In the genomic region with DNA sequence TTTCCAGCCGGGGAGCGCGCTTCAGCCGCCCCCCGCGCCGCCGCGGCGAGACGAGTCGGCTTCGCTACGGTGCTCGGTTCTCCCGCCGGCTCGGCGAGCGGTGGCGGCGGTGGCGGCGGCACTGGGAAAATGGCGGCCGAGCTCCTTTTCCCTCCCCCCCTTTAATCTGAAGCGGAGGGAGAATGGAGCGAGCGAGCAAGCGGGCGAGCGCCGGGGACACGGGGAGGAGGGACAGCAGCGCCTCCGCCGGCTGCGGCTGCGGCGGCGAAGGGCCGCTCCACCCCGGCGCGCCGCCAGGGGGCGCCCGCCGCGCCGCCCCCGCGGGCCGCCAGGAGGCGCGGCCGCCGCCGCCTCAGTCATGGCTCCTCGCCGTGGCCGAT, we compare ENCODE assay signal across 8 cellular contexts.
DNase-seq lines count a peak whose midpoint lies in the region; ATAC-seq and TF ChIP-seq lines count a peak whose summit lies in the region.

A gene with protein sequence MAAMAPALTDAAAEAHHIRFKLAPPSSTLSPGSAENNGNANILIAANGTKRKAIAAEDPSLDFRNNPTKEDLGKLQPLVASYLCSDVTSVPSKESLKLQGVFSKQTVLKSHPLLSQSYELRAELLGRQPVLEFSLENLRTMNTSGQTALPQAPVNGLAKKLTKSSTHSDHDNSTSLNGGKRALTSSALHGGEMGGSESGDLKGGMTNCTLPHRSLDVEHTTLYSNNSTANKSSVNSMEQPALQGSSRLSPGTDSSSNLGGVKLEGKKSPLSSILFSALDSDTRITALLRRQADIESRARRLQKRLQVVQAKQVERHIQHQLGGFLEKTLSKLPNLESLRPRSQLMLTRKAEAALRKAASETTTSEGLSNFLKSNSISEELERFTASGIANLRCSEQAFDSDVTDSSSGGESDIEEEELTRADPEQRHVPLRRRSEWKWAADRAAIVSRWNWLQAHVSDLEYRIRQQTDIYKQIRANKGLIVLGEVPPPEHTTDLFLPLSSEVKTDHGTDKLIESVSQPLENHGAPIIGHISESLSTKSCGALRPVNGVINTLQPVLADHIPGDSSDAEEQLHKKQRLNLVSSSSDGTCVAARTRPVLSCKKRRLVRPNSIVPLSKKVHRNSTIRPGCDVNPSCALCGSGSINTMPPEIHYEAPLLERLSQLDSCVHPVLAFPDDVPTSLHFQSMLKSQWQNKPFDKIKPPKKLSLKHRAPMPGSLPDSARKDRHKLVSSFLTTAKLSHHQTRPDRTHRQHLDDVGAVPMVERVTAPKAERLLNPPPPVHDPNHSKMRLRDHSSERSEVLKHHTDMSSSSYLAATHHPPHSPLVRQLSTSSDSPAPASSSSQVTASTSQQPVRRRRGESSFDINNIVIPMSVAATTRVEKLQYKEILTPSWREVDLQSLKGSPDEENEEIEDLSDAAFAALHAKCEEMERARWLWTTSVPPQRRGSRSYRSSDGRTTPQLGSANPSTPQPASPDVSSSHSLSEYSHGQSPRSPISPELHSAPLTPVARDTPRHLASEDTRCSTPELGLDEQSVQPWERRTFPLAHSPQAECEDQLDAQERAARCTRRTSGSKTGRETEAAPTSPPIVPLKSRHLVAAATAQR (N-terminal part only) (minus strand): TSS at position 184 of the 380 bp plus-strand sequence. CDS start 21,286 bp downstream, outside the sequence.

- H3K27ac ChIP-seq in layer of hippocampus (ENCODE audit: low read depth, low read length), result peak within 1 kb of the TSS; percentile 99

- no peaks in the 10 kb centered on the region for H3K27me3 ChIP-seq in layer of hippocampus (ENCODE audit: control insufficient read depth, insufficient read depth, low read length)

- TF ChIP-seq CTCF in AG09309 (IDR thresholded peaks at IDR 0.05; ENCODE audit: control insufficient read depth, insufficient read depth, low read depth, low read length, missing control alignments), result peak; percentile 49
- peak; percentile 47 for TF ChIP-seq CTCF in choroid plexus epithelial cell (conservative IDR thresholded peaks at IDR 0.05; ENCODE audit: low read depth, low read length)

- ATAC-seq in HG03196 (IDR thresholded peaks at IDR 0.05; ENCODE audit: unreplicated experiment), result peak; percentile 65

- in situ Hi-C loops in GM18951 (cut with MboI; ENCODE audit: low sequenced_read_pairs, unreplicated experiment), result no loop called here

- peak within 1 kb of the TSS; percentile 90 for H3K4me3 ChIP-seq in AG09309 (ENCODE audit: control insufficient read depth, low read depth, low read length)
- H3K4me3 ChIP-seq in choroid plexus epithelial cell (ENCODE audit: low read depth, low read length), result peak within 1 kb of the TSS; percentile 79

- TF ChIP-seq POLR2A in GM18951 (IDR thresholded peaks at IDR 0.05; ENCODE audit: extremely low read depth, insufficient read depth, insufficient read length), result peak; percentile 65

- DNase-seq in AG09309 (ENCODE audit: low read depth) (peak; percentile 83), NCI-H345 (lab: John Stamatoyannopoulos, UW) (peak; percentile 90), choroid plexus epithelial cell (ENCODE audit: low read depth) (peak; percentile 92)
- peak; percentile 70 to 73 for DNase-seq in activated CD4-positive, alpha-beta T cell treated with anti-CD3 and anti-CD28 coated beads for 24 hours (ENCODE audit: low read depth in 2 of 2)
- DNase-seq in stimulated activated CD4-positive, alpha-beta T cell treated with anti-CD3 and anti-CD28 coated beads, Interleukin-1b, Interleukin-23, amount 100 ng/mL, for 4 hours (ENCODE audit: low read depth in 2 of 2), result peak; percentile 75 to 79

Comparison
In these comparisons a context has a peak if more than half of its experiments do, and no peak if none do; other contexts are left out.
1. Peak in every context shown above with its lines: DNase-seq, ATAC-seq, H3K4me3 ChIP-seq and H3K27ac ChIP-seq.